Comparison of ENCODE assay signal across 11 cellular contexts in the genomic region with DNA sequence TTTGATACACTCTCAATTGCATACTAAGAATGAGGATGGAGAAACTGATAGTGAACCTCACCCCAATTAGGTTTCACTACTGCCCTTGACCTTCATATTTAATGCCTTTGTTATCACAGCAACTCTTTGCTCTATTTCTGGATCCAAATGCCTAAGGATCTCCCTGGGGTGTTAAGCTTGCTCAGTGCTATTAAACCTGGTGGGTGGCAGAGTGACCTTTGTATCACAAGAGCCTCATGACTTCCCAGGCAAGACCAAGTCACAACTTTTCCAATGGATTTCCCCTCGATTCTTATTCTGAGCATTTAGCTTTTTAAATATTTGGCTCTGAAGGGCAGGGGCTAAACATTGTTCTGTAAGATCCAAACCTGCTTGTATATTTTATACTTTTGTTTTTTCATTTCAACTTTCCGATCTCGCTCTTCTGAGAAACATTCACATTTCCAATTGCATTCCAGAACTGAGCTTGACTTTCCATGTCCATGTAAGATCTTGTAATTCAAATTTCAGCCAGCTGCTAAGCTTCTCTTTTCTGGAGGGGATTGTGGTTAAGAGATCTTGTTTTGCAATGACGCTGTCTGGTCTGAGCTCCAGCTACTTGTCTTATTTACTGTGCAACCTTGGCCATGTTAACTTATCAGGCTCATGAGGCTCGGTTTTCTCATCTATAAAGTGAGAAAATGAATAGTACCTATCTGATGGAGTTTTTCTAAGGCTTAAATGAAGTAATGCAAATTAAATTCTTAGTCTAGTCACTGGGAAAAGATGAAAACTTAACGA. TPM values are rescaled to one million over a fixed set of nuclear protein-coding genes. Genes with fewer than 3 reads are reported as not detected.
A peak's percentile ranks its signal among the peaks of the same experiment; 100 is the strongest.
DNase-seq lines count a peak whose midpoint lies in the region; ATAC-seq, FAIRE-seq and TF ChIP-seq lines count a peak whose summit lies in the region.
"Had no signal": no experiment of that assay in that cellular context is flagged by ENCODE, and none has a peak within 500 bp of the region (broad histone marks: within the 10 kb centered on the region; RNA-seq: fewer than 3 reads in every experiment).

No MANE protein-coding gene starts in this region.

- 41% methylated on average over 6 of the region's 6 CpGs for WGBS in K562 (ENCODE audit: insufficient coverage, low coverage, missing lambda C conversion rate)

- H3K27me3 Mint-ChIP-seq in glutamatergic neuron (ENCODE audit: unreplicated experiment) = no peaks in the 10 kb centered on the region
- H3K27me3 Mint-ChIP-seq in T-cell = peaks cover 0 to 11% of the 10 kb centered on the region in 2 donors
- H3K27me3 Mint-ChIP-seq: progenitor cell of endocrine pancreas had no signal

- no peaks in the 10 kb centered on the region for H3K36me3 Mint-ChIP-seq in glutamatergic neuron (ENCODE audit: unreplicated experiment)
- H3K36me3 Mint-ChIP-seq in T-cell = no peaks in the 10 kb centered on the region

- H3K9me1 ChIP-seq in K562 (ENCODE audit: control insufficient read depth, insufficient read depth, low read length) = no peaks in the 10 kb centered on the region

- H3K79me2 ChIP-seq in K562 (ENCODE audit: control insufficient read depth, insufficient read depth, low read length) = no peaks in the 10 kb centered on the region

- H3K4me1 ChIP-seq in K562 (replicated peaks in 1 of 2; ENCODE audit: control insufficient read depth in 2 of 2, insufficient read depth in 2 of 2, low read length in 2 of 2) (peaks cover 4 to 44% of the 10 kb centered on the region in 2 experiments; a peak in 4 of 5 replicates), uterus (no peaks in the 10 kb centered on the region)

- CTCF ChIA-PET in K562 (lab: Yijun Ruan, JAX; ENCODE audit: low intra/inter-chr PET ratio) (no interaction called here), T-cell (lab: Charles Lee) (no interaction called here)

- no peak overlapping the region for H3K9ac ChIP-seq in K562 (ENCODE audit: insufficient read depth in 1 of 2, low read depth in 2 of 2, low read length in 2 of 2)

- no peak overlapping the region for H3K4me2 ChIP-seq in K562 (ENCODE audit: insufficient read depth, low read length)

- DNase-seq in K562 (ENCODE audit: extremely low read depth in 1 of 4, low spot score in 3 of 4) = no peak
- DNase-seq in skeletal muscle cell (ENCODE audit: low read depth) = peak; percentile 26
- DNase-seq in glutamatergic neuron = no peak
- no peak for DNase-seq in uterus
- DNase-seq in DMS79 (lab: John Stamatoyannopoulos, UW) = no peak
- DNase-seq in T-cell = no peak
- DNase-seq: NCI-H2227 treated with DMSO at 0.1 percent for 48 hours, T1000 had no signal

- H3K27ac ChIP-seq in K562 (ENCODE audit: extremely low read depth, low read depth, low read length) = no peak overlapping the region
- H3K27ac ChIP-seq in uterus = no peak overlapping the region

- TF ChIP-seq EP300 in K562 (IDR thresholded peaks at IDR 0.05; ENCODE audit: low read length) = no peak

- H2AFZ ChIP-seq in K562 (ENCODE audit: low read depth, low read length) = peak overlapping the region; percentile 47; the same call in 1 of the 2 replicates

- in situ Hi-C loops in K562 (cut with MboI) = loop anchor here (5.0 kb wide), 1 partner anchor 38 kb away; no protein-coding TSS in a partner anchor

- H3K9me3 ChIP-seq in K562 (replicated peaks; ENCODE audit: control insufficient read depth, insufficient read depth, low read depth, low read length) = no peaks in the 10 kb centered on the region
- no peaks in the 10 kb centered on the region for H3K9me3 ChIP-seq in uterus

- H3K36me3 ChIP-seq in K562 (ENCODE audit: control insufficient read depth, insufficient read depth, low read length) (no peaks in the 10 kb centered on the region), uterus (no peaks in the 10 kb centered on the region)

- H3K4me3 ChIP-seq in K562 (no peak overlapping the region), skeletal muscle cell (ENCODE audit: low read depth, low read length) (no peak overlapping the region), uterus (no peak overlapping the region)

- H4K20me1 ChIP-seq in K562 (replicated peaks; ENCODE audit: control insufficient read depth, insufficient read depth, low read length) = no peaks in the 10 kb centered on the region

- intact Hi-C loops in K562 (cut with micrococcal nuclease) = loop anchor here (5.0 kb wide), 1 partner anchor 38 kb away; no protein-coding TSS in a partner anchor
- intact Hi-C loops in uterus (cut with DNase I; ENCODE audit: low total_unique reads) = no loop called here

- no peak for FAIRE-seq in K562 (lab: Jason Lieb, UNC)

- POLR2A ChIA-PET in K562 (lab: Yijun Ruan, JAX) = interaction anchor here (1.2 to 2.3 kb wide), 2 partner anchors 11 to 14 kb away, joined by 3 to 12 read pairs; no protein-coding TSS in a partner anchor
- POLR2A ChIA-PET in T-cell (lab: Charles Lee) = interaction anchor here in 1 of 2 donors (0.9 kb wide), 1 partner anchor 312 kb away, joined by 4 read pairs; no protein-coding TSS in a partner anchor

- BruUV-seq in K562 (replicated peaks; lab: Mats Ljungman, UMichigan) = no TSS peak

- H3K9me3 Mint-ChIP-seq in glutamatergic neuron (ENCODE audit: unreplicated experiment) (peaks cover 2% of the 10 kb centered on the region), T-cell (no peaks in the 10 kb centered on the region)

- H3K4me3 Mint-ChIP-seq in glutamatergic neuron (ENCODE audit: unreplicated experiment) = no peak overlapping the region
- no peak overlapping the region for H3K4me3 Mint-ChIP-seq in T-cell

- H3K27ac Mint-ChIP-seq in glutamatergic neuron (ENCODE audit: unreplicated experiment) (no peak overlapping the region), T-cell (no peak overlapping the region)
- H3K27ac Mint-ChIP-seq: progenitor cell of endocrine pancreas had no signal

- H3K27me3 ChIP-seq in K562 (ENCODE audit: control insufficient read depth in 2 of 2, insufficient read depth in 2 of 2, low read length in 2 of 2) (no peaks in the 10 kb centered on the region), uterus (no peaks in the 10 kb centered on the region)

- H3K4me1 Mint-ChIP-seq in glutamatergic neuron (ENCODE audit: low read depth, unreplicated experiment) (peaks cover 2% of the 10 kb centered on the region), T-cell (peaks cover 0 to 3% (median 1%) of the 10 kb centered on the region in 3 donors)

- TF ChIP-seq CTCF in K562 (IDR thresholded peaks at IDR 0.05 in 2 of 3, conservative IDR thresholded peaks at IDR 0.05 in 1 of 3; ENCODE audit: insufficient read depth in 2 of 3, low read depth in 1 of 3, low read length in 3 of 3) (no peak), glutamatergic neuron (IDR thresholded peaks at IDR 0.05; ENCODE audit: partially characterized antibody, unreplicated experiment) (no peak), uterus (IDR thresholded peaks at IDR 0.05) (no peak)

- no peak for TF ChIP-seq RAD21 in K562 (CRISPR knock-in tag; conservative IDR thresholded peaks at IDR 0.05 in 1 of 2, IDR thresholded peaks at IDR 0.05 in 1 of 2)

- TF ChIP-seq POLR2A in K562 (conservative IDR thresholded peaks at IDR 0.05) (no peak), uterus (IDR thresholded peaks at IDR 0.05) (no peak)

- ATAC-seq in GM19023 (IDR thresholded peaks at IDR 0.05; ENCODE audit: unreplicated experiment) (peak; percentile 64), HG03159 (IDR thresholded peaks at IDR 0.05; ENCODE audit: unreplicated experiment) (peak; percentile 61), K562 (peak; percentile 27; the same call in 1 of the 3 replicates), T-cell (replicated peaks in 1 of 4) (no peak)

TF ChIP-seq in K562, 482 proteins besides CTCF, POLR2A, EP300 and RAD21 (continues in another document):
- TF ChIP-seq ZNF121 (CRISPR knock-in tag; conservative IDR thresholded peaks at IDR 0.05) (no peak), ZNF395 (CRISPR knock-in tag; IDR thresholded peaks at IDR 0.05) (no peak), MYNN (IDR thresholded peaks at IDR 0.05) (no peak), MYNN (CRISPR knock-in tag; IDR thresholded peaks at IDR 0.05) (no peak), HDAC1 (IDR thresholded peaks at IDR 0.05) (no peak), ZNF253 (CRISPR knock-in tag; conservative IDR thresholded peaks at IDR 0.05) (no peak), CCAR2 (IDR thresholded peaks at IDR 0.05; ENCODE audit: low read depth, low read length) (no peak), ELF4 (CRISPR knock-in tag; IDR thresholded peaks at IDR 0.05) (no peak), ZNF174 (CRISPR knock-in tag; IDR thresholded peaks at IDR 0.05) (no peak)

RNA-seq across cellular contexts. Expression of gene EHF, which starts 6.4 kb away (rescaled TPM):
- not detected in 2 replicates for total RNA-seq in K562 (2011; cell fraction: chromatin; rRNA removed; ENCODE audit: low replicate concordance)
- total RNA-seq in K562 (2011; cell fraction: nucleolus; rRNA removed) = not detected in 2 replicates
- not detected in 2 replicates for total RNA-seq in K562 (2011; cell fraction: nucleoplasm; rRNA removed)
- total RNA-seq in K562 (2014; rRNA removed) (0.20 and 0.54 TPM in 2 replicates), K562 (2014; rRNA removed; fragmentation: Illumina TruSeq; extraction: Trizol) (0.41 and 0.47 TPM in 2 replicates), K562 (2015; rRNA removed; fragmentation: Illumina TruSeq; extraction: Trizol) (0.34 and 0.40 TPM in 2 replicates), K562 (2021) (0.38 and 0.76 TPM in 2 replicates), glutamatergic neuron (ENCODE audit: unreplicated experiment) (not detected), uterus (10 to 100 TPM in 1 of 4 donors, 1 to 10 TPM in 2, under 1 TPM in 1; 0.59 to 98.7 (median 1.6) TPM), T-cell (under 1 TPM in 3 of 5 donors, not detected in 2; 0.30 to 0.47 (median 0.43) TPM)
- polyA plus RNA-seq in K562 (2011; rRNA removed) (0.03 and 0.04 TPM in 2 replicates), K562 (2014; fragmentation: Illumina TruSeq; extraction: Trizol) (0.24 TPM in 1 of 2 replicates, not detected in the other), K562 (2014; fragmentation: Nextera tagmentation; extraction: Ambion mirVana) (under 1 TPM; 0.24 to 0.37 TPM), K562 (2014; rRNA removed) (0.04 TPM in 1 of 2 replicates, not detected in the other)
- polyA plus RNA-seq in K562 (2011; cell fraction: cytosol; rRNA removed) = 0.13 TPM in 1 of 2 replicates, not detected in the other
- polyA plus RNA-seq in K562 (2011; cell fraction: nucleus; rRNA removed) = not detected in 2 replicates
- 0.17 and 0.37 TPM in 2 replicates for polyA plus RNA-seq in K562 (2012)
- 0.11 and 0.36 TPM in 2 replicates for polyA minus RNA-seq in K562 (2011; rRNA and poly(A)+ RNA removed)
- not detected in 2 replicates for polyA minus RNA-seq in K562 (2011; cell fraction: cytosol; rRNA and poly(A)+ RNA removed)
- polyA minus RNA-seq in K562 (2011; cell fraction: nucleus; rRNA and poly(A)+ RNA removed) = not detected in 2 replicates

Comparison
In these comparisons a context has a peak if more than half of its experiments do, and no peak if none do; other contexts are left out.
1. ATAC-seq: peak in GM19023 (single experiment), HG03159 (single experiment) and K562 (single experiment); none in T-cell (0 of 4).